16 cellular contexts compared by ENCODE assay signal in the genomic region with DNA sequence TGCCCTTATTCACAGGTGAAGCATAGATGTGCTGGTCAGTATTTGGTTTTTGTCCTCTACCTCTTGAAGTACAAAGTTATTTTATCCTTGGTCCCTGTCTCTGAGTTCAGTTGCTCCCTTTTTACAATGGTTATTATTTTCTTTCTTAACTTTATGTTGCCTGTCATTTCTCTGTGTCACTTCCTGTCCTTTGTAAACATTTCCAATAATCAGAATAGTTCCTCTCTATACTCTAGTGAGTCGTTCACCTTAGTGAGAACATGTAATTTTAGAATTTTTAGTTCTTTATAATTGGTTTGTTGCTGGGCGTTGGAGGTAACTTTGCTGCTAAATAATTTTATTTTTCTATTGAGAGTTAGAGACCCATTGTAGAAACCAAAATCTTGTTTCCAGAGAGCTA. TPM values are rescaled to one million over a fixed set of nuclear protein-coding genes. Genes with fewer than 3 reads are reported as not detected.
DNase-seq lines count a peak whose midpoint lies in the region; ATAC-seq, FAIRE-seq and TF ChIP-seq lines count a peak whose summit lies in the region.
"Had no signal": no experiment of that assay in that cellular context is flagged by ENCODE, and none has a peak within 500 bp of the region (broad histone marks: within the 10 kb centered on the region; RNA-seq: fewer than 3 reads in every experiment).

No MANE protein-coding gene starts in this region.

- no peaks in the 10 kb centered on the region for H3K79me2 ChIP-seq in endothelial cell of umbilical vein (ENCODE audit: control insufficient read depth, insufficient read depth, low read length)

- ATAC-seq in stimulated activated naive CD8-positive, alpha-beta T cell treated with anti-CD3 and anti-CD28 coated beads, Interleukin-15, amount 100 ng/mL, for 72 hours = no peak
- no peak for ATAC-seq in stimulated activated naive CD8-positive, alpha-beta T cell treated with anti-CD3 and anti-CD28 coated beads, Interleukin-15, Interleukin-2, amounts not matched to agents 100 U/mL and 50 U/mL, for 24 hours
- ATAC-seq in HG02798 (IDR thresholded peaks at IDR 0.05; ENCODE audit: poor library complexity, unreplicated experiment) (no peak), HG03520 (IDR thresholded peaks at IDR 0.05; ENCODE audit: unreplicated experiment) (no peak)

- H4K20me1 ChIP-seq in endothelial cell of umbilical vein (replicated peaks; ENCODE audit: control insufficient read depth, extremely low read depth, insufficient read depth, low read length) = no peaks in the 10 kb centered on the region

- no peak for TF ChIP-seq POLR2A in endothelial cell of umbilical vein (IDR thresholded peaks at IDR 0.05; ENCODE audit: low read depth, low read length)

- no peaks in the 10 kb centered on the region for H3K9me3 Mint-ChIP-seq in T-helper 2 cell treated with Interferon-gamma antibody and Interleukin-4, amounts not matched to agents 5 μg/mL and 100 μg/mL, for 36 hours
- no peaks in the 10 kb centered on the region for H3K9me3 Mint-ChIP-seq in stimulated activated naive CD8-positive, alpha-beta T cell treated with anti-CD3 and anti-CD28 coated beads, Interleukin-15, amount 100 ng/mL, for 72 hours

- no peak for TF ChIP-seq CTCF in endothelial cell of umbilical vein (IDR thresholded peaks at IDR 0.05; ENCODE audit: extremely low read depth in 1 of 2, insufficient read depth in 1 of 2, low read depth in 1 of 2, low read length in 2 of 2)

- H3K9me1 ChIP-seq in endothelial cell of umbilical vein (replicated peaks; ENCODE audit: control insufficient read depth, extremely low read depth, insufficient read depth, low read length) = no peaks in the 10 kb centered on the region

- CTCF ChIA-PET in endothelial cell of umbilical vein (lab: Charles Lee) = interaction anchor here (1.7 kb wide), 1 partner anchor 200 kb away, joined by 5 read pairs; no protein-coding TSS in a partner anchor

- H3K4me1 ChIP-seq in endothelial cell of umbilical vein (ENCODE audit: control insufficient read depth, extremely low read depth, insufficient read depth, low read length) = peaks cover 13% of the 10 kb centered on the region

- intact Hi-C loops in endothelial cell of umbilical vein (cut with micrococcal nuclease) = no loop called here

- BruUV-seq in endothelial cell of umbilical vein (replicated peaks; lab: Mats Ljungman, UMichigan) = no TSS peak

- H3K9me3 ChIP-seq in endothelial cell of umbilical vein (replicated peaks; ENCODE audit: control insufficient read depth, insufficient read depth, low read length) = no peaks in the 10 kb centered on the region

- H3K4me1 Mint-ChIP-seq in T-helper 2 cell treated with Interferon-gamma antibody and Interleukin-4, amounts not matched to agents 5 μg/mL and 100 μg/mL, for 36 hours (ENCODE audit: low read depth) = peaks cover 10% of the 10 kb centered on the region
- H3K4me1 Mint-ChIP-seq in stimulated activated naive CD8-positive, alpha-beta T cell treated with anti-CD3 and anti-CD28 coated beads, Interleukin-15, amount 100 ng/mL, for 72 hours = peaks cover 14% of the 10 kb centered on the region

- H3K27me3 Mint-ChIP-seq in T-helper 2 cell treated with Interferon-gamma antibody and Interleukin-4, amounts not matched to agents 5 μg/mL and 100 μg/mL, for 36 hours (ENCODE audit: low read depth) = no peaks in the 10 kb centered on the region
- H3K27me3 Mint-ChIP-seq in stimulated activated naive CD8-positive, alpha-beta T cell treated with anti-CD3 and anti-CD28 coated beads, Interleukin-15, amount 100 ng/mL, for 72 hours = no peaks in the 10 kb centered on the region

- dilution Hi-C loops in endothelial cell of umbilical vein (cut with MboI; ENCODE audit: extremely low pct_ligation_motif_present, low sequenced_read_pairs) = no loop called here

- H2AFZ ChIP-seq in endothelial cell of umbilical vein (ENCODE audit: low read depth, low read length) = no peak overlapping the region

- H3K36me3 Mint-ChIP-seq in T-helper 2 cell treated with Interferon-gamma antibody and Interleukin-4, amounts not matched to agents 5 μg/mL and 100 μg/mL, for 36 hours (ENCODE audit: low read depth) = no peaks in the 10 kb centered on the region

- H3K27me3 ChIP-seq in endothelial cell of umbilical vein (ENCODE audit: control insufficient read depth in 2 of 2, insufficient read depth in 2 of 2, low read length in 2 of 2) = no peaks in the 10 kb centered on the region

- H3K9ac ChIP-seq in endothelial cell of umbilical vein (replicated peaks; ENCODE audit: extremely low read depth, insufficient read depth, low read length) = no peak overlapping the region

- no peak overlapping the region for H3K4me3 Mint-ChIP-seq in T-helper 2 cell treated with Interferon-gamma antibody and Interleukin-4, amounts not matched to agents 5 μg/mL and 100 μg/mL, for 36 hours
- no peak overlapping the region for H3K4me3 Mint-ChIP-seq in stimulated activated naive CD8-positive, alpha-beta T cell treated with anti-CD3 and anti-CD28 coated beads, Interleukin-15, amount 100 ng/mL, for 72 hours

- no peak overlapping the region for H3K27ac ChIP-seq in endothelial cell of umbilical vein (ENCODE audit: insufficient read depth, low read depth, low read length)

- H3K4me2 ChIP-seq in endothelial cell of umbilical vein (ENCODE audit: insufficient read depth, low read length) = peak overlapping the region; percentile 25

- no peak for FAIRE-seq in endothelial cell of umbilical vein (lab: Jason Lieb, UNC)
- FAIRE-seq: H1 had no signal

- no peak for DNase-seq in T-helper 2 cell treated with Interferon-gamma antibody and Interleukin-4, amounts not matched to agents 5 μg/mL and 100 μg/mL, for 36 hours (ENCODE audit: low spot score)
- DNase-seq in T-helper 2 cell (no peak), endothelial cell of umbilical vein (ENCODE audit: low read depth, low spot score) (peak; percentile 24), anterior cingulate cortex (lab: John Stamatoyannopoulos, UW) (no peak)
- no peak for DNase-seq in stimulated activated naive CD8-positive, alpha-beta T cell treated with anti-CD3 and anti-CD28 coated beads, Interleukin-15, amount 100 ng/mL, for 72 hours
- DNase-seq in stimulated activated naive CD8-positive, alpha-beta T cell treated with anti-CD3 and anti-CD28 coated beads, Interleukin-15, Interleukin-2, amounts not matched to agents 100 U/mL and 50 U/mL, for 24 hours = no peak
- DNase-seq: C1 segment of cervical spinal cord, COR-L47, DMS153, EL, NCI-H1417, NCI-H2029, NCI-H510A treated with DMSO at 0.1 percent for 48 hours had no signal

- POLR2A ChIA-PET in endothelial cell of umbilical vein (lab: Charles Lee) = no interaction called here

- peak overlapping the region; percentile 62 for H3K27ac Mint-ChIP-seq in T-helper 2 cell treated with Interferon-gamma antibody and Interleukin-4, amounts not matched to agents 5 μg/mL and 100 μg/mL, for 36 hours
- peak overlapping the region; percentile 2 to 13 for H3K27ac Mint-ChIP-seq in stimulated activated naive CD8-positive, alpha-beta T cell treated with anti-CD3 and anti-CD28 coated beads, Interleukin-15, amount 100 ng/mL, for 72 hours

- no peaks in the 10 kb centered on the region for H3K36me3 ChIP-seq in endothelial cell of umbilical vein (ENCODE audit: control insufficient read depth in 2 of 2, extremely low read depth in 1 of 2, insufficient read depth in 2 of 2, low read length in 2 of 2)

- H3K4me3 ChIP-seq in endothelial cell of umbilical vein (replicated peaks in 1 of 3; ENCODE audit: insufficient read depth in 1 of 3, low read depth in 1 of 3, low read length in 3 of 3) = no peak overlapping the region

TF ChIP-seq in endothelial cell of umbilical vein, 7 proteins besides CTCF, POLR2A, EP300 and RAD21:
- no peak for TF ChIP-seq JUN (IDR thresholded peaks at IDR 0.05; ENCODE audit: borderline replicate concordance, insufficient read depth, insufficient read length, low read depth)
- TF ChIP-seq MYC (IDR thresholded peaks at IDR 0.05; ENCODE audit: low read depth, low read length) = no peak
- no peak for TF ChIP-seq EZH2 (IDR thresholded peaks at IDR 0.05; ENCODE audit: borderline replicate concordance, low read depth, low read length, severe bottlenecking)
- TF ChIP-seq FOS (IDR thresholded peaks at IDR 0.05; ENCODE audit: borderline replicate concordance, insufficient read depth, low read length) = no peak
- TF ChIP-seq GATA2 (IDR thresholded peaks at IDR 0.05; ENCODE audit: insufficient read depth, insufficient read length, low read depth, low read length) = no peak
- TF ChIP-seq POLR2AphosphoS5 (IDR thresholded peaks at IDR 0.05; ENCODE audit: insufficient read depth, low read depth, low read length) = no peak
- TF ChIP-seq, protein P1, sequence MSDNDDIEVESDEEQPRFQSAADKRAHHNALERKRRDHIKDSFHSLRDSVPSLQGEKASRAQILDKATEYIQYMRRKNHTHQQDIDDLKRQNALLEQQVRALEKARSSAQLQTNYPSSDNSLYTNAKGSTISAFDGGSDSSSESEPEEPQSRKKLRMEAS (IDR thresholded peaks at IDR 0.05; ENCODE audit: insufficient read depth, insufficient read length) = no peak

RNA-seq across cellular contexts. Expression of a gene that starts 16.0 kb away (rescaled TPM):
- total RNA-seq in endothelial cell of umbilical vein = 25.9 and 29.6 TPM in 2 replicates
- 38.2 and 43.1 TPM in 2 replicates for polyA plus RNA-seq in endothelial cell of umbilical vein
- 31.1 and 35.2 TPM in 2 replicates for polyA plus RNA-seq in endothelial cell of umbilical vein (2011; cell fraction: cytosol; rRNA removed)
- polyA plus RNA-seq in endothelial cell of umbilical vein (2011; cell fraction: nucleus; rRNA removed) = 29.5 and 33.9 TPM in 2 replicates
- polyA plus RNA-seq in endothelial cell of umbilical vein (2012) = 26.3 and 29.7 TPM in 2 replicates
- polyA minus RNA-seq in endothelial cell of umbilical vein = 42.3 and 47.9 TPM in 2 replicates
- polyA minus RNA-seq in endothelial cell of umbilical vein (2011; cell fraction: cytosol; rRNA and poly(A)+ RNA removed) = 51.9 TPM
- 41.2 and 59.1 TPM in 2 replicates for polyA minus RNA-seq in endothelial cell of umbilical vein (2011; cell fraction: nucleus; rRNA and poly(A)+ RNA removed)

RNA-seq across cellular contexts. Expression of a gene that starts 34.2 kb away (rescaled TPM):
- 2.0 and 3.8 TPM in 2 replicates for total RNA-seq in endothelial cell of umbilical vein
- polyA plus RNA-seq in endothelial cell of umbilical vein = 0.78 and 0.86 TPM in 2 replicates
- 0.90 and 1.2 TPM in 2 replicates for polyA plus RNA-seq in endothelial cell of umbilical vein (2011; cell fraction: cytosol; rRNA removed)
- 2.9 and 3.7 TPM in 2 replicates for polyA plus RNA-seq in endothelial cell of umbilical vein (2011; cell fraction: nucleus; rRNA removed)
- polyA plus RNA-seq in endothelial cell of umbilical vein (2012) = 1.3 and 1.6 TPM in 2 replicates
- 4.4 and 6.7 TPM in 2 replicates for polyA minus RNA-seq in endothelial cell of umbilical vein
- 3.0 TPM for polyA minus RNA-seq in endothelial cell of umbilical vein (2011; cell fraction: cytosol; rRNA and poly(A)+ RNA removed)
- polyA minus RNA-seq in endothelial cell of umbilical vein (2011; cell fraction: nucleus; rRNA and poly(A)+ RNA removed) = 1.5 and 1.9 TPM in 2 replicates
